In the genomic region with DNA sequence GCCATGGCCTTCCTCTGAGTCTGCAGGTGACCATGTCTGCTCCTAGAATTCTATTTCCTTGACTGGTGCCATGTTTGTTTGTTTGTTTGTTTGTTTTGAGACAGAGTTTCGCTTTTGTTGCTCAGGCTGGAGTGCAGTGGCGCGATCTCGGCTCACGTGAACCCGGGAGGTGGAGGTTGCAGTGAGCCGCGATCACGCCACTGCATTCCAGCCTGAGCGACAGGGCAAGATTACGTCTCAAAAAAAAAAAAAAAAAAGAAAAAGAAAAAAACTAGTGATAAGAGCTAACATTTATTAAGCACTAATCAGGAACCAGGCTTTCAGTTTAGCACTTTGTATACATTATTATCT, we compare ENCODE assay signal across 13 cellular contexts.
"Had no signal": no experiment of that assay in that cellular context is flagged by ENCODE, and none has a peak within 500 bp of the region (broad histone marks: within the 10 kb centered on the region; RNA-seq: fewer than 3 reads in every experiment).

No MANE protein-coding gene starts in this region.

- H3K27me3 Mint-ChIP-seq: activated CD4-positive, alpha-beta T cell treated with anti-CD3 and anti-CD28 coated beads, Interleukin-2, amount 10 ng/mL, durations not matched to agents 7 days and 5 days; activated naive CD8-positive, alpha-beta T cell treated with anti-CD3 and anti-CD28 coated beads, Interleukin-2, amount 50 U/mL, for 24 hours; naive thymus-derived CD8-positive, alpha-beta T cell had no signal

- H3K27me3 ChIP-seq: cardiac muscle cell, heart left ventricle, thyroid gland, vagina had no signal

- H3K27ac ChIP-seq: cardiac muscle cell, epithelial cell of prostate, heart left ventricle, vagina had no signal

- H3K4me1 ChIP-seq: thyroid gland, vagina had no signal

- DNase-seq: activated CD4-positive, alpha-beta T cell treated with anti-CD3 and anti-CD28 coated beads, Interleukin-2, amount 10 ng/mL, durations not matched to agents 7 days and 5 days; activated CD4-positive, CD25-positive, alpha-beta regulatory T cell; activated CD8-positive, alpha-beta memory T cell treated with anti-CD3 and anti-CD28 coated beads, Interleukin-2, amount 50 U/mL, for 48 hours; activated naive CD4-positive, alpha-beta T cell treated with Interleukin-2 at 50 U/mL for 16 hours; activated naive CD8-positive, alpha-beta T cell treated with anti-CD3 and anti-CD28 coated beads, Interleukin-2, amount 50 U/mL, for 24 hours; heart left ventricle; naive thymus-derived CD8-positive, alpha-beta T cell; stimulated activated CD4-positive, alpha-beta T cell treated with anti-CD3 and anti-CD28 coated beads, Interleukin-12 subunit alpha, Interleukin-12 subunit beta, amount 100 ng/mL, for 4 hours; stimulated activated CD4-positive, alpha-beta T cell treated with anti-CD3 and anti-CD28 coated beads, Interleukin-2, amount 100 ng/mL, for 24 hours had no signal

- H3K4me3 ChIP-seq: cardiac muscle cell, heart left ventricle, thyroid gland, vagina had no signal

- H3K36me3 ChIP-seq: cardiac muscle cell, thyroid gland, vagina had no signal

- H3K9me3 Mint-ChIP-seq: activated CD4-positive, alpha-beta T cell treated with anti-CD3 and anti-CD28 coated beads, Interleukin-2, amount 10 ng/mL, durations not matched to agents 7 days and 5 days; activated naive CD8-positive, alpha-beta T cell treated with anti-CD3 and anti-CD28 coated beads, Interleukin-2, amount 50 U/mL, for 24 hours had no signal

- H3K27ac Mint-ChIP-seq: activated CD4-positive, alpha-beta T cell treated with anti-CD3 and anti-CD28 coated beads, Interleukin-2, amount 10 ng/mL, durations not matched to agents 7 days and 5 days; activated naive CD8-positive, alpha-beta T cell treated with anti-CD3 and anti-CD28 coated beads, Interleukin-2, amount 50 U/mL, for 24 hours had no signal

- H3K9me3 ChIP-seq: heart left ventricle, thyroid gland, vagina had no signal

- H3K4me3 Mint-ChIP-seq: activated CD4-positive, alpha-beta T cell treated with anti-CD3 and anti-CD28 coated beads, Interleukin-2, amount 10 ng/mL, durations not matched to agents 7 days and 5 days; activated naive CD8-positive, alpha-beta T cell treated with anti-CD3 and anti-CD28 coated beads, Interleukin-2, amount 50 U/mL, for 24 hours; naive thymus-derived CD8-positive, alpha-beta T cell had no signal
